1 cellular context compared by ENCODE assay signal in genomic region chr6:4379958-4380357, GRCh38.
TF ChIP-seq lines count a peak whose summit lies in the region.

No MANE protein-coding gene starts in this region.

TF ChIP-seq in K562, 482 proteins besides CTCF, POLR2A, EP300 and RAD21 (continued from another document):
- TF ChIP-seq ZNF449 (CRISPR knock-in tag; IDR thresholded peaks at IDR 0.05) (no peak), MECOM (CRISPR knock-in tag; IDR thresholded peaks at IDR 0.05) (peak; percentile 31; the same call in 1 of the 2 replicates), CCNT2 (IDR thresholded peaks at IDR 0.05; ENCODE audit: borderline replicate concordance, extremely low read depth, insufficient read length, low read depth, low read length) (no peak), RBM15 (IDR thresholded peaks at IDR 0.05; ENCODE audit: insufficient read depth, low read length) (no peak), ZNF75A (CRISPR knock-in tag; IDR thresholded peaks at IDR 0.05) (0 out of 2 replicates have a peak, but pooled peaks have one; percentile 27)
